Comparison of ENCODE assay signal across 14 cellular contexts in the genomic region with DNA sequence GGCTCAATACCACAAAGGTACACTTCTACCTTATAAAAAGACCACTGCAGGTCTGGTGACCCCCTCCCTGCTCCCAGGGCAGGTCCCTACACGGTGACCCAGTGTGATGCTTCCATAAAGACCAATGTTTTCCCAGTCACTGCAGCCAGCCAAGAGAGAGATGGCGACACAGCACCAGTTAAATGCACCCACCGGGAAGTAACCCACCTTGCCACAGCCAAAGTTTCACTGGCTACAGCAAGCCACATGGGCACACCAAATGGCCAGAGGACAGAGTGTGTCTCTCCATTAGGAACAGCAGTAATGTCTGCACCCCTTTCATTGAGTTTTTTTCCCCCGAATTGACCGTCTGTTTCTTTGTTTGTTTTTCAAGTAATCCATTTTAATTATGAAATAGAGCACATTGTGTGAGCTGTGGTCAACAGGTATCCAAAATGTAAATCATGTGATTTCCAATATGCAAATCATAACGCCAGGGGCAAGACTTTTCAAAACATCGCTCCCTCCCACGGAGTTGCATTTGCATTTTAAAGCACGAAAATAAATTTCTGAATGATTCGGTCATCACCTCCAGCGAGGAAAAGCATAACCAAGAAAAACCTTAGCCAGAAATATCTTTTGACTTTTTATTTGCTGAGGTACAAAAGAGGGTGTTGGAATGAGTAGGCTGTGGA. TPM values are rescaled to one million over a fixed set of nuclear protein-coding genes. Genes with fewer than 3 reads are reported as not detected.
DNase-seq lines count a peak whose midpoint lies in the region; TF ChIP-seq lines count a peak whose summit lies in the region.
"Had no signal": no experiment of that assay in that cellular context is flagged by ENCODE, and none has a peak within 500 bp of the region (broad histone marks: within the 10 kb centered on the region; RNA-seq: fewer than 3 reads in every experiment).

No MANE protein-coding gene starts in this region.

- DNase-seq in epithelial cell of proximal tubule (ENCODE audit: low read depth) (no peak), osteoblast (ENCODE audit: insufficient read length, low spot score, missing footprints) (peak; percentile 90), glutamatergic neuron (no peak), CD14-positive monocyte (ENCODE audit: low spot score) (no peak)
- DNase-seq in activated CD4-positive, CD25-positive, alpha-beta regulatory T cell treated with anti-CD3 and anti-CD28 coated beads, Interleukin-2, amount 50 U/mL, for 72 hours: no peak
- DNase-seq in stimulated activated CD4-positive, alpha-beta T cell treated with anti-CD3 and anti-CD28 coated beads, Interleukin-15, amount 100 ng/mL, for 24 hours: no peak
- DNase-seq: activated CD4-positive, alpha-beta T cell treated with anti-CD3 and anti-CD28 coated beads, Interleukin-2, amount 50 U/mL, for 48 hours; CD4-positive, alpha-beta memory T cell; effector memory CD8-positive, alpha-beta T cell; psoas muscle; SHP77 had no signal

- H2AFZ ChIP-seq in OCI-LY3 (ENCODE audit: low read depth, low read length) (peak overlapping the region; percentile 43; the same call in 1 of the 2 replicates), osteoblast (ENCODE audit: low read length) (peak overlapping the region; percentile 25)

- H3K4me1 ChIP-seq in ES-I3 (ENCODE audit: insufficient read depth, low read length) (peaks cover 27% of the 10 kb centered on the region), OCI-LY3 (ENCODE audit: low read length) (peaks cover 17% of the 10 kb centered on the region), osteoblast (ENCODE audit: insufficient read depth, low read length) (peaks cover 30% of the 10 kb centered on the region)

- H3K4me1 Mint-ChIP-seq in glutamatergic neuron (ENCODE audit: low read depth, unreplicated experiment) (peaks cover 10% of the 10 kb centered on the region), CD14-positive monocyte (no peaks in the 10 kb centered on the region)

- H4K20me1 ChIP-seq in OCI-LY3 (ENCODE audit: insufficient read depth, low read length): no peaks in the 10 kb centered on the region
- no peaks in the 10 kb centered on the region for H4K20me1 ChIP-seq in osteoblast (ENCODE audit: insufficient read depth, low read length)

- intact Hi-C loops in CD14-positive monocyte (cut with micrococcal nuclease): no loop called here

- no peaks in the 10 kb centered on the region for H3K36me3 ChIP-seq in ES-I3 (ENCODE audit: insufficient read depth, low read length)
- H3K36me3 ChIP-seq in OCI-LY3 (replicated peaks; ENCODE audit: low read depth, low read length): no peaks in the 10 kb centered on the region
- H3K36me3 ChIP-seq in osteoblast (ENCODE audit: insufficient read depth, low read length): no peaks in the 10 kb centered on the region

- H3K27me3 ChIP-seq in OCI-LY3 (ENCODE audit: low read depth, low read length) (no peaks in the 10 kb centered on the region; the same call in 1 of the 2 replicates), osteoblast (ENCODE audit: insufficient read depth, low read length) (no peaks in the 10 kb centered on the region)

- TF ChIP-seq CTCF in OCI-LY3 (IDR thresholded peaks at IDR 0.05; ENCODE audit: low read depth, low read length) (peak; percentile 49), epithelial cell of proximal tubule (conservative IDR thresholded peaks at IDR 0.05; ENCODE audit: low read depth, low read length) (peak; percentile 29), osteoblast (IDR thresholded peaks at IDR 0.05; ENCODE audit: extremely low read depth, low read depth, low read length) (peak; percentile 27), glutamatergic neuron (IDR thresholded peaks at IDR 0.05; ENCODE audit: partially characterized antibody, unreplicated experiment) (no peak), CD14-positive monocyte (IDR thresholded peaks at IDR 0.05) (no peak)

- no peaks in the 10 kb centered on the region for H3K79me2 ChIP-seq in OCI-LY3 (ENCODE audit: low read length)
- H3K79me2 ChIP-seq in osteoblast (ENCODE audit: insufficient read depth, low read length): no peaks in the 10 kb centered on the region

- H3K27ac ChIP-seq in OCI-LY3 (ENCODE audit: low read length): no peak overlapping the region
- peak overlapping the region; percentile 89 for H3K27ac ChIP-seq in osteoblast (ENCODE audit: low read depth, low read length)
- H3K27ac ChIP-seq: psoas muscle had no signal

- H3K4me3 ChIP-seq in OCI-LY3 (ENCODE audit: low read length) (peak overlapping the region; percentile 62), epithelial cell of proximal tubule (ENCODE audit: low read depth, low read length) (no peak overlapping the region), osteoblast (ENCODE audit: insufficient read depth, low read length) (peak overlapping the region; percentile 13)
- H3K4me3 ChIP-seq: psoas muscle had no signal

- H3K4me3 Mint-ChIP-seq in glutamatergic neuron (ENCODE audit: unreplicated experiment): no peak overlapping the region
- no peak overlapping the region for H3K4me3 Mint-ChIP-seq in CD14-positive monocyte
- H3K4me3 Mint-ChIP-seq: CD4-positive, alpha-beta memory T cell; effector memory CD8-positive, alpha-beta T cell had no signal

- H3K36me3 Mint-ChIP-seq in glutamatergic neuron (ENCODE audit: unreplicated experiment) (no peaks in the 10 kb centered on the region), CD14-positive monocyte (no peaks in the 10 kb centered on the region)
- H3K36me3 Mint-ChIP-seq: activated naive CD4-positive, alpha-beta T cell treated with anti-CD3 and anti-CD28 coated beads, Interleukin-2, amount 50 U/mL, for 72 hours; CD4-positive, alpha-beta memory T cell had no signal

- H3K9me3 Mint-ChIP-seq in glutamatergic neuron (ENCODE audit: unreplicated experiment) (peaks cover 5% of the 10 kb centered on the region), CD14-positive monocyte (no peaks in the 10 kb centered on the region)
- H3K9me3 Mint-ChIP-seq: activated naive CD4-positive, alpha-beta T cell treated with anti-CD3 and anti-CD28 coated beads, Interleukin-2, amount 50 U/mL, for 72 hours; CD4-positive, alpha-beta memory T cell; effector memory CD8-positive, alpha-beta T cell had no signal

- peak overlapping the region; percentile 65 for H3K4me2 ChIP-seq in OCI-LY3 (ENCODE audit: low read length)
- H3K4me2 ChIP-seq in osteoblast (ENCODE audit: insufficient read depth, low read length): peak overlapping the region; percentile 71

- H3K9me3 ChIP-seq in ES-I3 (ENCODE audit: control insufficient read depth, insufficient read depth, low read length) (no peaks in the 10 kb centered on the region), OCI-LY3 (ENCODE audit: insufficient read depth, low read length) (no peaks in the 10 kb centered on the region), osteoblast (ENCODE audit: low read depth, low read length) (no peaks in the 10 kb centered on the region)
- H3K9me3 ChIP-seq: psoas muscle had no signal

- H3K27ac Mint-ChIP-seq in glutamatergic neuron (ENCODE audit: unreplicated experiment) (no peak overlapping the region), CD14-positive monocyte (no peak overlapping the region)
- H3K27ac Mint-ChIP-seq: activated naive CD4-positive, alpha-beta T cell treated with anti-CD3 and anti-CD28 coated beads, Interleukin-2, amount 50 U/mL, for 72 hours; CD4-positive, alpha-beta memory T cell; effector memory CD8-positive, alpha-beta T cell had no signal

- H3K27me3 Mint-ChIP-seq in glutamatergic neuron (ENCODE audit: unreplicated experiment) (peaks cover 8% of the 10 kb centered on the region), CD14-positive monocyte (ENCODE audit: low read depth in 3 of 3) (peaks cover 37 to 46% (median 38%) of the 10 kb centered on the region in 3 donors)

- peak overlapping the region; percentile 1; the same call in 1 of the 2 replicates for H3K9ac ChIP-seq in ES-I3 (ENCODE audit: low read depth, low read length)
- no peak overlapping the region for H3K9ac ChIP-seq in OCI-LY3 (ENCODE audit: low read length)

RNA-seq across cellular contexts. Expression of a gene that starts 48.9 kb away (rescaled TPM):
- 10.1 and 25.1 TPM in 2 replicates for total RNA-seq in epithelial cell of proximal tubule
- 38.0 and 46.7 TPM in 2 replicates for total RNA-seq in osteoblast
- 73.6 TPM for total RNA-seq in glutamatergic neuron (ENCODE audit: unreplicated experiment)
- polyA plus RNA-seq in CD14-positive monocyte: not detected
- polyA plus RNA-seq: CD4-positive, alpha-beta memory T cell had no signal

Comparison
In these comparisons a context has a peak if more than half of its experiments do, and no peak if none do; other contexts are left out.
1. CTCF ChIP-seq: peak in OCI-LY3 (single experiment), epithelial cell of proximal tubule (single experiment) and osteoblast (single experiment); none in glutamatergic neuron (single experiment) and CD14-positive monocyte (single experiment).